ENCODE assay signal across 11 cellular contexts in the genomic region with DNA sequence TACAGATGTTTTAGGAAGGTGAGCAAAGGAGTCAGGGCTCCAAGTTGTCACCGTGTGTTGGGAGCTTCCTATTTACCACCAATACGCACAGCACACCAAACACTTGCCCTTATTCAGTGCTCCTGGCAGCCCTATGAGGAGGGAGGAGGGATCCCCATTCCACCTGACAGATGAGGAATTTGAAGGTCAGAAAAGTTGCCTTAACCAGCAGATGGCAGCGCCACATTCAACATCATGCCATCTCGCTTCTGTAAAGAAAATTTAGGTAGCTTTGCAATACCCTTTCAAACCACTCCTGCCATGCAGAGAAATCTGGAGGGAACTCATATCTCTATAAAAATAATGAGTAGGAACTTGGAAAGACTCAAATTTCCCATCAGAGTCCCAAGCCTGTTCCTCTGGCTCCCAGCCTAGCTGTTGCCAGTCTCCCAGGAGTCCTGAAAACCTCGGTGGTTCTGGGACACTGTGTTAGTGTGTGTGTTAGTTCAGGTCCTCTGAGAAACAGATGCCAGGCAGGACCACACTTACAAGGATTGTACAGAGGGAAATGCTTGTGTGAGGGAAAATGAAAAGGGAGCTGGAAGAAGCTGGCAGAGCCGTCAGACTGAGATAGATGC.
DNase-seq lines count a peak whose midpoint lies in the region; ATAC-seq and TF ChIP-seq lines count a peak whose summit lies in the region.
"Had no signal": no experiment of that assay in that cellular context is flagged by ENCODE, and none has a peak within 500 bp of the region (broad histone marks: within the 10 kb centered on the region; RNA-seq: fewer than 3 reads in every experiment).

No MANE protein-coding gene starts in this region.

- ATAC-seq in HG03521 (IDR thresholded peaks at IDR 0.05; ENCODE audit: unreplicated experiment): no peak

- H3K4me1 Mint-ChIP-seq in immature natural killer cell: no peaks in the 10 kb centered on the region

- H3K4me3 Mint-ChIP-seq in immature natural killer cell: no peak overlapping the region

- POLR2A ChIA-PET in HEK293 (lab: Yijun Ruan, JAX): no interaction called here

- H3K9ac ChIP-seq in OCI-LY3 (ENCODE audit: low read length): no peak overlapping the region

- TF ChIP-seq CTCF in HEK293 (tag by site-specific recombination; IDR thresholded peaks at IDR 0.05) (no peak), OCI-LY3 (IDR thresholded peaks at IDR 0.05; ENCODE audit: low read depth, low read length) (peak; percentile 40)

- H3K9me3 Mint-ChIP-seq in immature natural killer cell: no peaks in the 10 kb centered on the region

- H3K4me3 ChIP-seq in HEK293 (ENCODE audit: low read depth, low read length) (no peak overlapping the region), OCI-LY3 (ENCODE audit: low read length) (no peak overlapping the region)

- H3K9me3 ChIP-seq in HEK293 (ENCODE audit: control insufficient read depth, insufficient read depth, low read depth, low read length) (no peaks in the 10 kb centered on the region), OCI-LY3 (ENCODE audit: insufficient read depth, low read length) (no peaks in the 10 kb centered on the region)
- H3K9me3 ChIP-seq: Caco-2 had no signal

- no peak overlapping the region for H3K27ac Mint-ChIP-seq in immature natural killer cell

- peaks cover 18% of the 10 kb centered on the region for H3K27me3 ChIP-seq in OCI-LY3 (ENCODE audit: low read depth, low read length)

- H3K27ac ChIP-seq in HEK293 (ENCODE audit: extremely low read depth, low read depth, low read length) (no peak overlapping the region), OCI-LY3 (ENCODE audit: low read length) (no peak overlapping the region)

- peaks cover 3 to 8% (median 4%) of the 10 kb centered on the region in 3 donors for H3K27me3 Mint-ChIP-seq in immature natural killer cell (ENCODE audit: low read depth in 3 of 3)

- no peaks in the 10 kb centered on the region for H3K79me2 ChIP-seq in OCI-LY3 (ENCODE audit: low read length)

- H4K20me1 ChIP-seq in OCI-LY3 (ENCODE audit: insufficient read depth, low read length): no peaks in the 10 kb centered on the region

- CTCF ChIA-PET in HEK293 (lab: Yijun Ruan, JAX): interaction anchor here (0.6 to 2.8 kb wide), 4 partner anchors 44 to 1205 kb away, joined by 3 to 15 read pairs (median 4); no protein-coding TSS in a partner anchor

- H3K36me3 ChIP-seq in HEK293 (ENCODE audit: control insufficient read depth in 2 of 2, insufficient read depth in 1 of 2, low read length in 2 of 2) (no peaks in the 10 kb centered on the region), OCI-LY3 (replicated peaks; ENCODE audit: low read depth, low read length) (no peaks in the 10 kb centered on the region)

- no peaks in the 10 kb centered on the region for H3K4me1 ChIP-seq in HEK293 (ENCODE audit: control insufficient read depth, insufficient read depth, low read length)
- H3K4me1 ChIP-seq in OCI-LY3 (ENCODE audit: low read length): no peaks in the 10 kb centered on the region

- H3K4me2 ChIP-seq in OCI-LY3 (ENCODE audit: low read length): no peak overlapping the region

- H3K36me3 Mint-ChIP-seq in immature natural killer cell: no peaks in the 10 kb centered on the region

- H2AFZ ChIP-seq in OCI-LY3 (ENCODE audit: low read depth, low read length): no peak overlapping the region

- peak; percentile 65 for DNase-seq in DMS153 (lab: John Stamatoyannopoulos, UW)
- peak; percentile 75 for DNase-seq in iPS-NIHi7 (ENCODE audit: extremely low spot score)
- DNase-seq in hypothalamus (lab: John Stamatoyannopoulos, UW): no peak
- DNase-seq in immature natural killer cell: no peak
- no peak for DNase-seq in NK-92 treated with Interleukin-12 subunit alpha and Interleukin-12 subunit beta, amount 100 ng/mL, for 24 hours (lab: John Stamatoyannopoulos, UW)
- DNase-seq: amniotic stem cell; effector CD8-positive, alpha-beta T cell had no signal

TF ChIP-seq in HEK293, 187 proteins besides CTCF, POLR2A, EP300 and RAD21:
- TF ChIP-seq ZNF560 (tag by site-specific recombination; IDR thresholded peaks at IDR 0.05; ENCODE audit: borderline replicate concordance) (no peak), KLF16 (tag by site-specific recombination; IDR thresholded peaks at IDR 0.05) (no peak), ZNF654 (tag by site-specific recombination; IDR thresholded peaks at IDR 0.05; ENCODE audit: low read depth) (peak; percentile 17; the same call in 1 of the 2 replicates), ZFP41 (tag by site-specific recombination; IDR thresholded peaks at IDR 0.05; ENCODE audit: borderline replicate concordance) (no peak)
- TF ChIP-seq, protein P1, sequence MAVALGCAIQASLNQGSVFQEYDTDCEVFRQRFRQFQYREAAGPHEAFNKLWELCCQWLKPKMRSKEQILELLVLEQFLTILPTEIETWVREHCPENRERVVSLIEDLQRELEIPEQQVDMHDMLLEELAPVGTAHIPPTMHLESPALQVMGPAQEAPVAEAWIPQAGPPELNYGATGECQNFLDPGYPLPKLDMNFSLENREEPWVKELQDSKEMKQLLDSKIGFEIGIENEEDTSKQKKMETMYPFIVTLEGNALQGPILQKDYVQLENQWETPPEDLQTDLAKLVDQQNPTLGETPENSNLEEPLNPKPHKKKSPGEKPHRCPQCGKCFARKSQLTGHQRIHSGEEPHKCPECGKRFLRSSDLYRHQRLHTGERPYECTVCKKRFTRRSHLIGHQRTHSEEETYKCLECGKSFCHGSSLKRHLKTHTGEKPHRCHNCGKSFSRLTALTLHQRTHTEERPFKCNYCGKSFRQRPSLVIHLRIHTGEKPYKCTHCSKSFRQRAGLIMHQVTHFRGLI (tag by site-specific recombination; IDR thresholded peaks at IDR 0.05): no peak

Comparison
In these comparisons a context has a peak if more than half of its experiments do, and no peak if none do; other contexts are left out.
1. DNase-seq: peak in DMS153 (single experiment) and iPS-NIHi7 (single experiment); none in hypothalamus (0 of 51), immature natural killer cell (0 of 3) and NK-92 treated with Interleukin-12 subunit alpha and Interleukin-12 subunit beta, amount 100 ng/mL, for 24 hours (single experiment).